In genomic region chr9:95852059-95853032, GRCh38 we compare ENCODE assay signal across 9 cellular contexts. TPM values are rescaled to one million over a fixed set of nuclear protein-coding genes. Genes with fewer than 3 reads are reported as not detected.
A peak's percentile ranks its signal among the peaks of the same experiment; 100 is the strongest.
DNase-seq lines count a peak whose midpoint lies in the region; ATAC-seq, FAIRE-seq and TF ChIP-seq lines count a peak whose summit lies in the region.
"Had no signal": no experiment of that assay in that cellular context is flagged by ENCODE, and none has a peak within 500 bp of the region (broad histone marks: within the 10 kb centered on the region; RNA-seq: fewer than 3 reads in every experiment).

No MANE protein-coding gene starts in this region.

- in situ Hi-C loops in mammary epithelial cell (cut with MboI; ENCODE audit: low sequenced_read_pairs in 2 of 2) (no loop called here), gastrocnemius medialis (cut with MboI; ENCODE audit: low sequenced_read_pairs in 4 of 4) (loop anchor here in 1 of 4 donors (25.0 kb wide), 1 partner anchor 340 kb away; the partner anchor contains the start of gene PTCH1)

- TF ChIP-seq CTCF in mammary epithelial cell (conservative IDR thresholded peaks at IDR 0.05 in 1 of 2, IDR thresholded peaks at IDR 0.05 in 1 of 2; ENCODE audit: extremely low read depth in 1 of 2, insufficient read depth in 1 of 2, low read depth in 1 of 2, low read length in 2 of 2), result no peak
- TF ChIP-seq CTCF in gastrocnemius medialis (IDR thresholded peaks at IDR 0.05 in 4 of 5, conservative IDR thresholded peaks at IDR 0.05 in 1 of 5), result no peak

- H3K4me1 ChIP-seq in mammary epithelial cell (ENCODE audit: insufficient read depth, low read length) (peaks cover 36% of the 10 kb centered on the region), gastrocnemius medialis (no peaks in the 10 kb centered on the region)

- WGBS in mammary epithelial cell (ENCODE audit: low coverage, missing lambda C conversion rate), result 74% methylated on average over 7 of the region's 7 CpGs

- H3K4me2 ChIP-seq in mammary epithelial cell (ENCODE audit: insufficient read depth, low read depth, low read length), result peak overlapping the region; percentile 3

- dilution Hi-C loops in mammary epithelial cell (cut with HindIII; ENCODE audit: low sequenced_read_pairs), result no loop called here

- H3K36me3 ChIP-seq in mammary epithelial cell (ENCODE audit: insufficient read depth, low read length) (no peaks in the 10 kb centered on the region), gastrocnemius medialis (no peaks in the 10 kb centered on the region)
- H3K36me3 ChIP-seq: thoracic aorta had no signal

- H3K9me3 ChIP-seq in mammary epithelial cell (replicated peaks; ENCODE audit: insufficient read depth, low read length) (no peaks in the 10 kb centered on the region), gastrocnemius medialis (no peaks in the 10 kb centered on the region)
- H3K9me3 ChIP-seq: thoracic aorta had no signal

- H3K79me2 ChIP-seq in mammary epithelial cell (ENCODE audit: insufficient read depth, low read length), result no peaks in the 10 kb centered on the region

- no peak overlapping the region for H2AFZ ChIP-seq in mammary epithelial cell (ENCODE audit: low read depth, low read length)

- H3K4me3 ChIP-seq in mammary epithelial cell (replicated peaks in 1 of 3; ENCODE audit: insufficient read depth in 1 of 3, low read depth in 2 of 3, low read length in 3 of 3), result no peak overlapping the region
- no peak overlapping the region for H3K4me3 ChIP-seq in gastrocnemius medialis
- H3K4me3 ChIP-seq: thoracic aorta had no signal

- peak; percentile 73 for FAIRE-seq in GM12892 (lab: Jason Lieb, UNC)

- H3K27me3 ChIP-seq in mammary epithelial cell (ENCODE audit: insufficient read depth, low read length) (no peaks in the 10 kb centered on the region), gastrocnemius medialis (no peaks in the 10 kb centered on the region)

- no peaks in the 10 kb centered on the region for H4K20me1 ChIP-seq in mammary epithelial cell (ENCODE audit: insufficient read depth, low read length)

- TF ChIP-seq POLR2A in GM12892 (IDR thresholded peaks at IDR 0.05; ENCODE audit: low read depth, low read length) (no peak), gastrocnemius medialis (IDR thresholded peaks at IDR 0.05) (no peak)

- no TSS peak for BruUV-seq in mammary epithelial cell (replicated peaks; lab: Mats Ljungman, UMichigan)

- intact Hi-C loops in mammary epithelial cell (cut with micrococcal nuclease), result no loop called here
- intact Hi-C loops in gastrocnemius medialis (cut with DNase I; ENCODE audit: low total_unique reads), result no loop called here

- CTCF ChIA-PET in mammary epithelial cell (lab: Charles Lee; ENCODE audit: low non-redundant PET), result no interaction called here

- peak; percentile 93 for ATAC-seq in GM21367 (IDR thresholded peaks at IDR 0.05; ENCODE audit: unreplicated experiment)
- peak; percentile 95 for ATAC-seq in HG03520 (IDR thresholded peaks at IDR 0.05; ENCODE audit: unreplicated experiment)
- ATAC-seq in gastrocnemius medialis, result no peak

- peak; percentile 25 for DNase-seq in GM12892 (ENCODE audit: insufficient read length)
- peak; percentile 64 for DNase-seq in mammary epithelial cell
- no peak for DNase-seq in gastrocnemius medialis
- DNase-seq in UCSD-AML1 (lab: John Stamatoyannopoulos, UW; ENCODE audit: unreplicated experiment), result no peak
- DNase-seq in NCI-H128 (lab: John Stamatoyannopoulos, UW; ENCODE audit: unreplicated experiment), result no peak
- no peak for DNase-seq in effector CD4-positive, alpha-beta T cell

- no peak overlapping the region for H3K9ac ChIP-seq in mammary epithelial cell (ENCODE audit: insufficient read depth, low read length)

- H3K27ac ChIP-seq in mammary epithelial cell (ENCODE audit: insufficient read depth, low read depth, low read length) (no peak overlapping the region), gastrocnemius medialis (no peak overlapping the region)
- H3K27ac ChIP-seq: thoracic aorta had no signal

RNA-seq across cellular contexts. Expression of gene ERCC6L2, which starts 23.1 kb away (rescaled TPM):
- 16.6 TPM for polyA plus RNA-seq in GM12892 (2012; ENCODE audit: missing spikeins)
- total RNA-seq in mammary epithelial cell (10 to 100 TPM; 28.9 to 73.5 TPM), gastrocnemius medialis (10 to 100 TPM; 24.2 to 46.2 (median 35.9) TPM)
- 16.4 TPM for polyA plus RNA-seq in mammary epithelial cell
- 27.8 TPM for polyA minus RNA-seq in mammary epithelial cell

Comparison
In these comparisons a context has a peak if more than half of its experiments do, and no peak if none do; other contexts are left out.
1. DNase-seq: peak in GM12892 (single experiment) and mammary epithelial cell (single experiment); none in gastrocnemius medialis (0 of 2), UCSD-AML1 (single experiment), NCI-H128 (single experiment) and effector CD4-positive, alpha-beta T cell (single experiment).
2. ATAC-seq: peak in GM21367 (single experiment) and HG03520 (single experiment); none in gastrocnemius medialis (0 of 2).